Comparison of ENCODE assay signal across 8 cellular contexts in the genomic region with DNA sequence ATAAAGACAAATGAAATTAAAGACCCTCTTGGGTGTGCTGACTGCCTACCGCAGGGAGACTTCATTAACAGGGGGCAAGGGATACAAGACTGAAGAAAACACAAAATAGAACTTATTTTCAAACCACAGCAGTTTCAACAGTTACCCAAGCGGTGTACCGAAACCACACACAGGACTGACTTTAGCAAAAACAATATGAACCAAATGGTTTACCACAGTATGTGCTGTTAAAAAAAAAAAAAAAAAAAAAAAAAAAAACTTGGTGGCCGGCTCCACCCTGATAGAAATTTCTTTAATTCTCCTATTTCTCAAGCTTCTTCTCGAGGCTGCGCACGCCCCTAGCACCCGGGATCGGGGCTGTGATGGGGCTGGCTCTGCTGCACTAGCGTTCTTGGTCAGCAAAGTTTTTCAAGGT. TPM values are rescaled to one million over a fixed set of nuclear protein-coding genes. Genes with fewer than 3 reads are reported as not detected.
DNase-seq lines count a peak whose midpoint lies in the region; TF ChIP-seq lines count a peak whose summit lies in the region.

No MANE protein-coding gene starts in this region.

- DNase-seq in SKM-1 treated with dmso at 0.1 percent for 144 hours (lab: John Stamatoyannopoulos, UW; ENCODE audit: unreplicated experiment) = peak; percentile 17
- DNase-seq in SKM-1 (lab: John Stamatoyannopoulos, UW; ENCODE audit: unreplicated experiment) = no peak
- peak; percentile 59 to 78 for DNase-seq in HL-60 (ENCODE audit: low read depth in 1 of 2, low spot score in 1 of 2)
- DNase-seq in activated effector memory CD4-positive, alpha-beta T cell treated with anti-CD3 and anti-CD28 coated beads, Interleukin-2, amount 50 U/mL, for 16 hours = peak; percentile 78
- DNase-seq in stimulated activated naive CD4-positive, alpha-beta T cell treated with Interleukin-2 at 50 U/mL for 16 hours (lab: John Stamatoyannopoulos, UW) = peak; percentile 39
- DNase-seq in HuH-7 (ENCODE audit: low spot score) = no peak
- DNase-seq in A673 (ENCODE audit: low spot score) = no peak
- DNase-seq in SHP77 treated with DMSO at 0.1 percent for 48 hours (lab: John Stamatoyannopoulos, UW) = no peak

- H3K4me1 ChIP-seq in A673 (ENCODE audit: insufficient read depth, low read length, poor library complexity, severe bottlenecking) = no peaks in the 10 kb centered on the region

- POLR2A ChIA-PET in A673 (lab: Charles Lee; ENCODE audit: low non-redundant PET) = no interaction called here

- H3K9me3 ChIP-seq in A673 (ENCODE audit: low read depth, low read length, poor library complexity, severe bottlenecking) = no peaks in the 10 kb centered on the region

- intact Hi-C loops in A673 (cut with micrococcal nuclease; ENCODE audit: unreplicated experiment) = no loop called here

- TF ChIP-seq CTCF in HL-60 (IDR thresholded peaks at IDR 0.05; ENCODE audit: insufficient read depth, low read length) (no peak), A673 (conservative IDR thresholded peaks at IDR 0.05; ENCODE audit: low read depth, low read length) (no peak)

- CTCF ChIA-PET in A673 (lab: Charles Lee) = no interaction called here

- H3K36me3 ChIP-seq in A673 (ENCODE audit: insufficient read depth, low read length, poor library complexity, severe bottlenecking) = no peaks in the 10 kb centered on the region

- no peaks in the 10 kb centered on the region for H3K27me3 ChIP-seq in HL-60 (ENCODE audit: insufficient read depth, poor library complexity, severe bottlenecking)
- H3K27me3 ChIP-seq in A673 (replicated peaks; ENCODE audit: insufficient read depth, low read depth, low read length, poor library complexity) = no peaks in the 10 kb centered on the region

- H3K4me3 ChIP-seq in HL-60 (replicated peaks; ENCODE audit: insufficient read depth, low read length) = no peak overlapping the region
- no peak overlapping the region for H3K4me3 ChIP-seq in A673 (ENCODE audit: low read depth, low read length, poor library complexity, severe bottlenecking)

- no TSS peak for BruUV-seq in A673 (replicated peaks; lab: Mats Ljungman, UMichigan)

- peak overlapping the region; percentile 85 for H3K27ac ChIP-seq in HL-60 (replicated peaks)
- H3K27ac ChIP-seq in A673 (ENCODE audit: low read depth, low read length, poor library complexity, severe bottlenecking) = no peak overlapping the region

RNA-seq across cellular contexts. Expression of gene KLF2, which starts 42.6 kb away (rescaled TPM):
- total RNA-seq in A673 (2021) = 1.9 and 2.1 TPM in 2 replicates

Comparison
In these comparisons a context has a peak if more than half of its experiments do, and no peak if none do; other contexts are left out.
1. DNase-seq: peak in SKM-1 treated with dmso at 0.1 percent for 144 hours (single experiment), HL-60 (2 of 2), activated effector memory CD4-positive, alpha-beta T cell treated with anti-CD3 and anti-CD28 coated beads, Interleukin-2, amount 50 U/mL, for 16 hours (single experiment) and stimulated activated naive CD4-positive, alpha-beta T cell treated with Interleukin-2 at 50 U/mL for 16 hours (single experiment); none in SKM-1 (single experiment), HuH-7 (single experiment), A673 (single experiment) and SHP77 treated with DMSO at 0.1 percent for 48 hours (single experiment).